In the genomic region with DNA sequence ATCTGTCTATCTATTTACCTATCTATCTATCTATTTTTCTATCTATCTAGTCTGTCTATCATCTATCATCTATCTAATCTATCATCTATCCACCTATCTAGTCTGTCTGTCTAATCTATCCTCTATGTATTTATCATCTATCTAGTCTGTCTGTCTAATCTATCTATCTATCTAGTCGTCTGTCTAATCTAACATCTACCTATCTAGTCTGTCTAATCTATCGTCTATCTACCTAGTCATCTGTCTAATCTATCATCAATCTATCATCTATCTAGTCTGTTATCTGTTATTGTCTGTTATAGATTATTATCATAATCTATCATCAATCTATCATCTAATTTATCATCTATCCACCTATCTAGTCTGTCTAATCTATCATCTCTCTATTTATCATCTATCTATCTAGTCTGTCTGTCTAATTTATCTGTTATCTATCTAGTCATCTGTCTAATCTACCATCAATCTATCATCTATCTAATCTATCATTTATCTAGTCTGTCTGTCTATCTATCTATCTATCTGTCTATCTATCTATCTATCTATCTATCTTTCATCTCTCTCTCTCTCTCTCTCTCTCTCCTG, we compare ENCODE assay signal across 27 cellular contexts.
"Had no signal": no experiment of that assay in that cellular context is flagged by ENCODE, and none has a peak within 500 bp of the region (broad histone marks: within the 10 kb centered on the region; RNA-seq: fewer than 3 reads in every experiment).

No MANE protein-coding gene starts in this region.

- H3K9me3 ChIP-seq: colonic mucosa, esophagus squamous epithelium, gastrocnemius medialis, gastroesophageal sphincter had no signal

- H3K4me3 ChIP-seq: colonic mucosa, coronary artery, dorsolateral prefrontal cortex, esophagus squamous epithelium, gastrocnemius medialis, gastroesophageal sphincter, heart left ventricle, heart right ventricle, hepatocyte had no signal

- DNase-seq: colonic mucosa; cortex of kidney; dermis blood vessel endothelial cell; dorsolateral prefrontal cortex; effector CD4-positive, alpha-beta T cell; effector CD8-positive, alpha-beta T cell; effector memory CD4-positive, alpha-beta T cell; effector memory CD8-positive, alpha-beta T cell; endodermal cell; erythroblast; esophagus squamous epithelium; foreskin fibroblast; foreskin keratinocyte; foreskin melanocyte; gastrocnemius medialis; glutamatergic neuron; head of caudate nucleus; heart left ventricle; heart right ventricle had no signal

- H3K79me2 ChIP-seq: hepatocyte had no signal

- H3K4me2 ChIP-seq: hepatocyte had no signal

- H3K27ac ChIP-seq: colonic mucosa, coronary artery, dorsolateral prefrontal cortex, epithelial cell of prostate, esophagus squamous epithelium, foreskin keratinocyte, gastrocnemius medialis, gastroesophageal sphincter, heart left ventricle, heart right ventricle, hepatocyte had no signal

- H3K27me3 ChIP-seq: colonic mucosa, gastrocnemius medialis, gastroesophageal sphincter, hepatocyte had no signal

- FAIRE-seq: colon, endometrium, frontal cortex had no signal

- H3K4me1 ChIP-seq: colonic mucosa, esophagus squamous epithelium, foreskin keratinocyte, gastrocnemius medialis, gastroesophageal sphincter, heart left ventricle, heart right ventricle had no signal

- ATAC-seq: effector memory CD8-positive, alpha-beta T cell; esophagus mucosa; foreskin keratinocyte; gastrocnemius medialis; gastroesophageal sphincter; heart left ventricle; heart right ventricle had no signal

- H2AFZ ChIP-seq: hepatocyte had no signal

- H3K36me3 ChIP-seq: colonic mucosa, esophagus squamous epithelium, gastrocnemius medialis, gastroesophageal sphincter, heart left ventricle, heart right ventricle had no signal
